Comparison of ENCODE assay signal across 1 cellular context in the genomic region with DNA sequence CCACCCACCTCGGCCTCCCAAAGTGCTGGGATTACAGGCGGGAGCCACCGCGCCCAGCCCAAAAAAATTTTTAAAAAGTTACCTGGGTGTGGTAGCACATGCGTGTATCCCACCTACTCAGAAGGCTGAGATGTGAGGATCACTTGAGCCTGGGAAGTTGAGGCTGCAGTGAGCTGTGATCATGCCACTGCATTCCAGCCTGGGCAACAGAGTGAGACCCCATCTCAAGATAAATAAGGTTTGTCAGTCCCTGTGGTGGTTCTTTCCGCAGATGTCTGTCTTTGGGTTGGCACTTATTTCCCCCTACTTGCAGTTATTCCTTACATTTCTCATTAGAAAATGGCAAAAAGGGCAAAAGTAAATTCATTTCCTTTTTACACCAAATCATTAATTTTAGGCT.
TF ChIP-seq lines count a peak whose summit lies in the region.

No MANE protein-coding gene starts in this region.

TF ChIP-seq in HepG2, 621 proteins besides CTCF, POLR2A, EP300 and RAD21:
- no peak for TF ChIP-seq GATA4 (IDR thresholded peaks at IDR 0.05; ENCODE audit: borderline replicate concordance, low read depth)
- TF ChIP-seq ZNF121 (CRISPR knock-in tag; IDR thresholded peaks at IDR 0.05), result peak; percentile 37; the same call in 1 of the 2 replicates
